Comparison of ENCODE assay signal across 11 cellular contexts in genomic region chr6:149128489-149129145, GRCh38.
DNase-seq lines count a peak whose midpoint lies in the region; ATAC-seq lines count a peak whose summit lies in the region.
"Had no signal": no experiment of that assay in that cellular context is flagged by ENCODE, and none has a peak within 500 bp of the region (broad histone marks: within the 10 kb centered on the region; RNA-seq: fewer than 3 reads in every experiment).

No MANE protein-coding gene starts in this region.

- H2BK12ac ChIP-seq in neuronal stem cell (ENCODE audit: low read length) = no peak overlapping the region

- H3K27ac ChIP-seq in mesendoderm (ENCODE audit: low read depth, low read length) (no peak overlapping the region), neuronal stem cell (replicated peaks; ENCODE audit: low read length) (no peak overlapping the region)
- H3K27ac ChIP-seq: left lung had no signal

- DNase-seq in GDM1 (lab: John Stamatoyannopoulos, UW) (peak; percentile 80), OCI-M1 (lab: John Stamatoyannopoulos, UW) (peak; percentile 92), mesendoderm (peak; percentile 11), neuronal stem cell (ENCODE audit: low spot score) (no peak), HT-29 (ENCODE audit: low spot score) (no peak)
- DNase-seq: caudate nucleus, left lung, NCI-H2171 treated with DMSO at 0.1 percent for 48 hours had no signal

- no peaks in the 10 kb centered on the region for H3K79me1 ChIP-seq in mesendoderm (ENCODE audit: low read length)
- H3K79me1 ChIP-seq in neuronal stem cell (ENCODE audit: low read depth, low read length) = no peaks in the 10 kb centered on the region

- no peak overlapping the region for H2AK5ac ChIP-seq in mesendoderm (ENCODE audit: low read length)
- no peak overlapping the region for H2AK5ac ChIP-seq in neuronal stem cell (ENCODE audit: low read depth, low read length)

- H3K9me3 ChIP-seq in neuronal stem cell (replicated peaks in 1 of 2; ENCODE audit: control insufficient read depth in 2 of 2, insufficient read depth in 1 of 2, low read depth in 1 of 2, low read length in 2 of 2) = no peaks in the 10 kb centered on the region
- H3K9me3 ChIP-seq: left lung had no signal

- H4K8ac ChIP-seq in mesendoderm (ENCODE audit: low read depth, low read length) (no peak overlapping the region), neuronal stem cell (ENCODE audit: low read depth, low read length) (no peak overlapping the region)

- WGBS in mesendoderm (ENCODE audit: extremely low coverage, insufficient coverage, low lambda C conversion rate) = no CpG with 5 or more reads among the region's 5 CpGs
- WGBS in neuronal stem cell (ENCODE audit: extremely low coverage in 2 of 2, insufficient read length in 2 of 2, insufficient replicate concordance in 1 of 2), 2 donors = no CpG with 5 or more reads among the region's 5 CpGs

- no peaks in the 10 kb centered on the region for H3K27me3 ChIP-seq in mesendoderm (ENCODE audit: insufficient read depth, low read length, poor library complexity)
- H3K27me3 ChIP-seq in neuronal stem cell (ENCODE audit: control insufficient read depth in 3 of 3, insufficient read depth in 3 of 3, low read depth in 1 of 3, low read length in 3 of 3) = no peaks in the 10 kb centered on the region
- H3K27me3 ChIP-seq: left lung had no signal

- no peaks in the 10 kb centered on the region for H3K27me3 Mint-ChIP-seq in activated naive CD4-positive, alpha-beta T cell treated with anti-CD3 and anti-CD28 coated beads, Interleukin-2, amount 50 U/mL, for 24 hours

- no peak overlapping the region for H2AFZ ChIP-seq in neuronal stem cell (ENCODE audit: low read length)

- H2BK120ac ChIP-seq in mesendoderm (ENCODE audit: low read depth, low read length) = no peak overlapping the region
- no peak overlapping the region for H2BK120ac ChIP-seq in neuronal stem cell (ENCODE audit: low read depth, low read length)

- peak overlapping the region; percentile 92 for H3K27ac Mint-ChIP-seq in activated naive CD4-positive, alpha-beta T cell treated with anti-CD3 and anti-CD28 coated beads, Interleukin-2, amount 50 U/mL, for 24 hours

- H4K91ac ChIP-seq in neuronal stem cell (ENCODE audit: low read depth, low read length, poor library complexity) = no peak overlapping the region

- H3K4me1 ChIP-seq in mesendoderm (ENCODE audit: control insufficient read depth, low read depth, low read length) (no peaks in the 10 kb centered on the region), neuronal stem cell (ENCODE audit: control insufficient read depth in 2 of 2, insufficient read depth in 1 of 2, low read depth in 1 of 2, low read length in 2 of 2) (peaks cover 0 to 6% of the 10 kb centered on the region in 2 donors)

- H3K18ac ChIP-seq in mesendoderm (ENCODE audit: low read length) (no peak overlapping the region), neuronal stem cell (ENCODE audit: low read length) (no peak overlapping the region)

- no peak overlapping the region for H3K9ac ChIP-seq in mesendoderm (ENCODE audit: low read length)
- no peak overlapping the region for H3K9ac ChIP-seq in neuronal stem cell (ENCODE audit: low read depth, low read length, poor library complexity)

- H3K36me3 ChIP-seq in mesendoderm (ENCODE audit: control insufficient read depth, insufficient read depth, low read length) (no peaks in the 10 kb centered on the region), neuronal stem cell (replicated peaks in 1 of 2; ENCODE audit: control insufficient read depth in 2 of 2, insufficient read depth in 2 of 2, low read length in 2 of 2) (no peaks in the 10 kb centered on the region)
- H3K36me3 ChIP-seq: left lung had no signal

- H3K4me1 Mint-ChIP-seq in activated naive CD4-positive, alpha-beta T cell treated with anti-CD3 and anti-CD28 coated beads, Interleukin-2, amount 50 U/mL, for 24 hours = peaks cover 77% of the 10 kb centered on the region

- H3K4me3 ChIP-seq in mesendoderm (ENCODE audit: low read length) (no peak overlapping the region), neuronal stem cell (ENCODE audit: low read length in 2 of 2) (no peak overlapping the region)
- H3K4me3 ChIP-seq: left lung had no signal

- H2BK15ac ChIP-seq in mesendoderm (replicated peaks; ENCODE audit: low read depth) (no peak overlapping the region), neuronal stem cell (ENCODE audit: low read length) (no peak overlapping the region)

- H3K4me2 ChIP-seq in mesendoderm (ENCODE audit: low read length) (no peak overlapping the region), neuronal stem cell (ENCODE audit: insufficient read depth, low read length, poor library complexity, severe bottlenecking) (no peak overlapping the region)

- H3K4me3 Mint-ChIP-seq in activated naive CD4-positive, alpha-beta T cell treated with anti-CD3 and anti-CD28 coated beads, Interleukin-2, amount 50 U/mL, for 24 hours = peak overlapping the region; percentile 31

- H3K79me2 ChIP-seq in mesendoderm (ENCODE audit: control insufficient read depth, insufficient read depth, low read length) = no peaks in the 10 kb centered on the region

- no peak overlapping the region for H2BK5ac ChIP-seq in mesendoderm (ENCODE audit: low read length)
- no peak overlapping the region for H2BK5ac ChIP-seq in neuronal stem cell (ENCODE audit: low read length)

- peaks cover 8% of the 10 kb centered on the region for H3K9me3 Mint-ChIP-seq in activated naive CD4-positive, alpha-beta T cell treated with anti-CD3 and anti-CD28 coated beads, Interleukin-2, amount 50 U/mL, for 24 hours

- no peak overlapping the region for H3K56ac ChIP-seq in mesendoderm (ENCODE audit: low read length)

- H3K14ac ChIP-seq in neuronal stem cell (ENCODE audit: low read length) = no peak overlapping the region

- peaks cover 8% of the 10 kb centered on the region for H3K36me3 Mint-ChIP-seq in activated naive CD4-positive, alpha-beta T cell treated with anti-CD3 and anti-CD28 coated beads, Interleukin-2, amount 50 U/mL, for 24 hours

- no peak overlapping the region for H4K5ac ChIP-seq in mesendoderm (ENCODE audit: low read length)

- H3K4ac ChIP-seq in mesendoderm (ENCODE audit: low read depth, low read length) (no peak overlapping the region), neuronal stem cell (ENCODE audit: low read length) (no peak overlapping the region)

- H3K23ac ChIP-seq in mesendoderm (ENCODE audit: low read length) (no peak overlapping the region), neuronal stem cell (ENCODE audit: low read depth, low read length, poor library complexity) (no peak overlapping the region)

- ATAC-seq in HG02840 (IDR thresholded peaks at IDR 0.05; ENCODE audit: low FRiP score, unreplicated experiment) (no peak), GM19463 (IDR thresholded peaks at IDR 0.05; ENCODE audit: unreplicated experiment) (no peak)
- ATAC-seq: left lung had no signal

Comparison
In these comparisons a context has a peak if more than half of its experiments do, and no peak if none do; other contexts are left out.
1. DNase-seq: peak in GDM1 (single experiment), OCI-M1 (single experiment) and mesendoderm (single experiment); none in neuronal stem cell (single experiment) and HT-29 (single experiment).